In the genomic region with DNA sequence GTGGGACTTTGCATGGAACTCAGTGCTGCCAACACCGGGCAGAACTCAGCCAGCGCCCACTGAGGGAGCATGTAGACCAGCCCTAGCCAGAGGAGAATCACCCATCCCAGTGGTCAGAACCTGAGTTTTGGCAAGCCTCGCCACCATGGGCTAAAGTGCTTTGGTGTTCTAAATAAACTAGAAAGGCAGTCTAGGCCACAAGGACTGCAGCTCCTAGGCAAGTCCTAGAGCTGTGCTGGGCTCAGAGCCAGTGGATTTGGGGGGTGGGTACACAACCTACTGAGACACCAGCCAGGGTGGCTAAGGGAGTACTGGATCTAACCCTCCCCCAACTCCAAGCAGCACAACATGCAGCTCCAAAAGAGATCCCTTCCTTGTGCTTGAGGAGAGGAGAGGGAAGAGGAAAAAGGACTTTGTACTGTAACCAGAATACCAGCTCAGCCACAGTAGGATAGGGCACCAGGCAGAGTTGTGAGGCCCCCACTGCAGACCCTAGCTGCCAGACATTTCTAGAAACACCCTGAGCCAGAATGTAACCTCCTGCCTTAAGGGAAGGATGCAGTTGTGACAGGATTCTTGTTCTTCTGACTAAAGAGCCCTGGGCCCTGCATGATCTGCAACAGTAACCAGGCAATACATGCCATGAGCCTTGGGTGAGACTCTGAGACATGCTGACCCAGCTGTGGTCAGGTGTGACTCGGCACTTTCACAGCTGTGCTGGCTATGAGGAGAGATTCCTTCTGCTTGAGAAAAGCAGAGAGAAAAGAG, we compare ENCODE assay signal across 9 cellular contexts.
A peak's percentile ranks its signal among the peaks of the same experiment; 100 is the strongest.
DNase-seq lines count a peak whose midpoint lies in the region; ATAC-seq, FAIRE-seq and TF ChIP-seq lines count a peak whose summit lies in the region.
"Had no signal": no experiment of that assay in that cellular context is flagged by ENCODE, and none has a peak within 500 bp of the region (broad histone marks: within the 10 kb centered on the region; RNA-seq: fewer than 3 reads in every experiment).

No MANE protein-coding gene starts in this region.

- no peak for TF ChIP-seq CTCF in GM12865 (IDR thresholded peaks at IDR 0.05; ENCODE audit: insufficient read depth, low read depth, low read length, missing control alignments)
- TF ChIP-seq CTCF in GM10248 (IDR thresholded peaks at IDR 0.05; ENCODE audit: control extremely low read depth, extremely low read depth, low read depth, missing control alignments) = no peak

- CTCF ChIA-PET in GM10248 (lab: Yijun Ruan, JAX) = interaction anchor here (1.1 to 2.0 kb wide), 3 partner anchors 17 to 366 kb away, joined by 4 to 8 read pairs (median 5); no protein-coding TSS in a partner anchor

- FAIRE-seq in H54 (lab: Jason Lieb, UNC) = peak; percentile 66

- no peak for TF ChIP-seq POLR2A in H54 (IDR thresholded peaks at IDR 0.05; ENCODE audit: low read depth, low read length)

- no peak overlapping the region for H3K4me3 ChIP-seq in GM12865 (ENCODE audit: low read depth, low read length)

- POLR2A ChIA-PET in GM10248 (lab: Yijun Ruan, JAX) = interaction anchor here (1.2 kb wide), 1 partner anchor 8 kb away, joined by 4 read pairs; no protein-coding TSS in a partner anchor

- DNase-seq in GM12865 (ENCODE audit: low read depth) = peak; percentile 56
- peak; percentile 50 for DNase-seq in H54 (ENCODE audit: insufficient read length, low spot score)
- DNase-seq in NCI-H226 = peak; percentile 70
- DNase-seq in glomerular visceral epithelial cell (ENCODE audit: extremely low spot score) = peak; percentile 70
- no peak for DNase-seq in GM10248 (ENCODE audit: extremely low spot score)
- no peak for DNase-seq in NOMO-1 treated with dmso at 0.1 percent for 144 hours (lab: John Stamatoyannopoulos, UW; ENCODE audit: unreplicated experiment)
- DNase-seq in germinal center (ENCODE audit: low spot score) = no peak
- DNase-seq: NCI-H2029 treated with DMSO at 0.1 percent for 48 hours had no signal

- no peak for ATAC-seq in GM18519 (IDR thresholded peaks at IDR 0.05; ENCODE audit: low FRiP score, unreplicated experiment)

Comparison
In these comparisons a context has a peak if more than half of its experiments do, and no peak if none do; other contexts are left out.
1. DNase-seq: peak in GM12865 (single experiment), H54 (single experiment), NCI-H226 (single experiment) and glomerular visceral epithelial cell (single experiment); none in GM10248 (single experiment), NOMO-1 treated with dmso at 0.1 percent for 144 hours (single experiment) and germinal center (single experiment).